Comparison of ENCODE assay signal across 19 cellular contexts in genomic region chr20:9572690-9573089, GRCh38. TPM values are rescaled to one million over a fixed set of nuclear protein-coding genes. Genes with fewer than 3 reads are reported as not detected.
"Had no signal": no experiment of that assay in that cellular context is flagged by ENCODE, and none has a peak within 500 bp of the region (broad histone marks: within the 10 kb centered on the region; RNA-seq: fewer than 3 reads in every experiment).

No MANE protein-coding gene starts in this region.

- H3K36me3 Mint-ChIP-seq: activated naive CD8-positive, alpha-beta T cell treated with anti-CD3 and anti-CD28 coated beads, Interleukin-2, amount 10 ng/mL, durations not matched to agents 7 days and 5 days; immature natural killer cell; naive thymus-derived CD8-positive, alpha-beta T cell; T-cell had no signal

- H3K36me3 ChIP-seq: esophagus muscularis mucosa, ovary, SJSA1, tibial artery, vagina had no signal

- ATAC-seq: mucosa of descending colon; naive thymus-derived CD8-positive, alpha-beta T cell; T-cell had no signal

- DNase-seq: activated B cell treated with CpG ODN at 0.5 μM for 24 hours; activated CD4-positive, alpha-beta T cell treated with anti-CD3 and anti-CD28 coated beads, Interleukin-2, amount 50 U/mL, for 1 hour; activated gamma-delta T cell treated with Interleukin-2 at 50 U/mL for 16 hours; activated naive CD8-positive, alpha-beta T cell treated with anti-CD3 and anti-CD28 coated beads, Interleukin-2, amount 10 ng/mL, durations not matched to agents 7 days and 5 days; activated T-cell treated with anti-CD3 and anti-CD28 coated beads, Interleukin-2, amount 50 U/mL, for 24 hours; aorta; immature natural killer cell; mucosa of descending colon; naive thymus-derived CD8-positive, alpha-beta T cell; ovary; stimulated activated CD4-positive, alpha-beta T cell treated with anti-CD3 and anti-CD28 coated beads, Interleukin-15, amount 100 ng/mL, for 24 hours; T-cell; tibial artery had no signal

- H3K27me3 ChIP-seq: ovary, SJSA1, tibial artery, vagina had no signal

- H3K27ac ChIP-seq: esophagus muscularis mucosa, ovary, SJSA1, tibial artery, vagina had no signal

- H3K4me3 Mint-ChIP-seq: activated B cell treated with CpG ODN at 0.5 μM for 24 hours; activated naive CD8-positive, alpha-beta T cell treated with anti-CD3 and anti-CD28 coated beads, Interleukin-2, amount 10 ng/mL, durations not matched to agents 7 days and 5 days; activated T-cell treated with anti-CD3 and anti-CD28 coated beads, Interleukin-2, amount 50 U/mL, for 24 hours; immature natural killer cell; naive thymus-derived CD8-positive, alpha-beta T cell; T-cell had no signal

- H3K27ac Mint-ChIP-seq: activated B cell treated with CpG ODN at 0.5 μM for 24 hours; activated naive CD8-positive, alpha-beta T cell treated with anti-CD3 and anti-CD28 coated beads, Interleukin-2, amount 10 ng/mL, durations not matched to agents 7 days and 5 days; activated T-cell treated with anti-CD3 and anti-CD28 coated beads, Interleukin-2, amount 50 U/mL, for 24 hours; immature natural killer cell; naive thymus-derived CD8-positive, alpha-beta T cell; T-cell had no signal

- H3K4me1 Mint-ChIP-seq: activated B cell treated with CpG ODN at 0.5 μM for 24 hours; activated naive CD8-positive, alpha-beta T cell treated with anti-CD3 and anti-CD28 coated beads, Interleukin-2, amount 10 ng/mL, durations not matched to agents 7 days and 5 days; immature natural killer cell; naive thymus-derived CD8-positive, alpha-beta T cell; T-cell had no signal

- H3K4me1 ChIP-seq: esophagus muscularis mucosa, SJSA1, tibial artery, vagina had no signal

- H3K27me3 Mint-ChIP-seq: activated naive CD8-positive, alpha-beta T cell treated with anti-CD3 and anti-CD28 coated beads, Interleukin-2, amount 10 ng/mL, durations not matched to agents 7 days and 5 days had no signal

- H3K9me3 Mint-ChIP-seq: activated B cell treated with CpG ODN at 0.5 μM for 24 hours; activated naive CD8-positive, alpha-beta T cell treated with anti-CD3 and anti-CD28 coated beads, Interleukin-2, amount 10 ng/mL, durations not matched to agents 7 days and 5 days; T-cell had no signal

- H3K4me3 ChIP-seq: esophagus muscularis mucosa, lung, mucosa of descending colon, ovary, SJSA1, tibial artery, vagina had no signal

- H3K9me3 ChIP-seq: esophagus muscularis mucosa, mucosa of descending colon, ovary, SJSA1, tibial artery, vagina had no signal

RNA-seq across cellular contexts. Expression of gene LAMP5, which starts 58.3 kb away (rescaled TPM):
- total RNA-seq: activated naive CD8-positive, alpha-beta T cell treated with anti-CD3 and anti-CD28 coated beads, Interleukin-2, amount 10 ng/mL, durations not matched to agents 7 days and 5 days; bronchial epithelial cell; fibroblast of villous mesenchyme; naive thymus-derived CD8-positive, alpha-beta T cell; SJSA1; T-cell had no signal
- polyA plus RNA-seq: naive thymus-derived CD8-positive, alpha-beta T cell had no signal
